1 cellular context compared by ENCODE assay signal in genomic region chr15:74615313-74616019, GRCh38.
TF ChIP-seq lines count a peak whose summit lies in the region.

Gene CLK3 (plus strand): TSS chr15:74615836. CDS start chr15:74619197, 3,361 bp downstream.

TF ChIP-seq in HEK293, 187 proteins besides CTCF, POLR2A, EP300 and RAD21 (continued from another document):
- peak; percentile 86; the same call in 1 of the 2 replicates for TF ChIP-seq ZSCAN5A (tag by site-specific recombination; IDR thresholded peaks at IDR 0.05)
- TF ChIP-seq ZNF544 (tag by site-specific recombination; IDR thresholded peaks at IDR 0.05): no peak
- peak; percentile 62; the same call in 1 of the 2 replicates for TF ChIP-seq YY1 (tag by site-specific recombination; IDR thresholded peaks at IDR 0.05)
- no peak for TF ChIP-seq ZNF426 (tag by site-specific recombination; IDR thresholded peaks at IDR 0.05)
- peak; percentile 67; the same call in 1 of the 2 replicates for TF ChIP-seq ZFP69B (tag by site-specific recombination; IDR thresholded peaks at IDR 0.05)
- TF ChIP-seq ZNF580 (tag by site-specific recombination; IDR thresholded peaks at IDR 0.05): peak; percentile 64; the same call in 1 of the 2 replicates
- TF ChIP-seq ZNF10 (tag by site-specific recombination; IDR thresholded peaks at IDR 0.05): peak; percentile 53; the same call in 1 of the 2 replicates
- peak; percentile 99 for TF ChIP-seq ZSCAN30 (tag by site-specific recombination; IDR thresholded peaks at IDR 0.05)
- no peak for TF ChIP-seq ZNF473 (tag by site-specific recombination; IDR thresholded peaks at IDR 0.05)
- TF ChIP-seq KLF17 (tag by site-specific recombination; IDR thresholded peaks at IDR 0.05): no peak
- peak; percentile 79; the same call in 1 of the 2 replicates for TF ChIP-seq KLF8 (tag by site-specific recombination; IDR thresholded peaks at IDR 0.05)
- TF ChIP-seq HIC1 (tag by site-specific recombination; IDR thresholded peaks at IDR 0.05): peak; percentile 73; the same call in 1 of the 2 replicates
- peak; percentile 95 for TF ChIP-seq ZNF561 (tag by site-specific recombination; IDR thresholded peaks at IDR 0.05; ENCODE audit: borderline replicate concordance)
- no peak for TF ChIP-seq ZNF624 (tag by site-specific recombination; IDR thresholded peaks at IDR 0.05)
- TF ChIP-seq MZF1 (tag by site-specific recombination; IDR thresholded peaks at IDR 0.05; ENCODE audit: borderline replicate concordance): peak; percentile 21; the same call in 1 of the 2 replicates
- TF ChIP-seq ZNF704 (tag by site-specific recombination; IDR thresholded peaks at IDR 0.05): 0 out of 2 replicates have a peak, but pooled peaks have one; percentile 48
- peak; percentile 72; the same call in 1 of the 2 replicates for TF ChIP-seq ZBTB8A (tag by site-specific recombination; IDR thresholded peaks at IDR 0.05)
- TF ChIP-seq PATZ1 (tag by site-specific recombination; IDR thresholded peaks at IDR 0.05): peak; percentile 41
- no peak for TF ChIP-seq SETDB1 (IDR thresholded peaks at IDR 0.05; ENCODE audit: insufficient read length, low read length)
